In genomic region chr7:513521-514166, GRCh38 we compare ENCODE assay signal across 1 cellular context.
A peak's percentile ranks its signal among the peaks of the same experiment; 100 is the strongest.
TF ChIP-seq lines count a peak whose summit lies in the region.

No MANE protein-coding gene starts in this region.

TF ChIP-seq in SK-N-SH, 30 proteins besides CTCF, POLR2A, EP300 and RAD21 (continued from another document):
- TF ChIP-seq PBX3 (IDR thresholded peaks at IDR 0.05): peak; percentile 63
- no peak for TF ChIP-seq REST (IDR thresholded peaks at IDR 0.05; ENCODE audit: low read depth, low read length)
- no peak for TF ChIP-seq SIN3A (IDR thresholded peaks at IDR 0.05; ENCODE audit: borderline replicate concordance, low read depth, low read length)
- TF ChIP-seq POLR2AphosphoS5 (IDR thresholded peaks at IDR 0.05; ENCODE audit: low read depth, low read length): peak; percentile 40; the same call in 1 of the 2 replicates
- peak; percentile 85 for TF ChIP-seq JUND (IDR thresholded peaks at IDR 0.05)
- no peak for TF ChIP-seq RCOR1 (IDR thresholded peaks at IDR 0.05; ENCODE audit: low read length)
- TF ChIP-seq MXI1 (IDR thresholded peaks at IDR 0.05; ENCODE audit: low read depth, low read length): no peak
- TF ChIP-seq NRF1 (IDR thresholded peaks at IDR 0.05; ENCODE audit: low read depth, low read length): no peak
- TF ChIP-seq MEF2A (IDR thresholded peaks at IDR 0.05; ENCODE audit: borderline replicate concordance, low read depth): peak; percentile 76; the same call in 1 of the 2 replicates
- TF ChIP-seq YY1 (IDR thresholded peaks at IDR 0.05; ENCODE audit: low read depth): peak; percentile 83
- TF ChIP-seq MAX (IDR thresholded peaks at IDR 0.05; ENCODE audit: low read depth): no peak
- TF ChIP-seq RFX5 (IDR thresholded peaks at IDR 0.05; ENCODE audit: low read length): no peak
- TF ChIP-seq FOXM1 (IDR thresholded peaks at IDR 0.05; ENCODE audit: low read depth): no peak
- no peak for TF ChIP-seq ZBTB33 (IDR thresholded peaks at IDR 0.05; ENCODE audit: borderline replicate concordance, low read depth)
